ENCODE assay signal across 20 cellular contexts in genomic region chr2:216285641-216286156, GRCh38.
DNase-seq lines count a peak whose midpoint lies in the region; TF ChIP-seq lines count a peak whose summit lies in the region.
"Had no signal": no experiment of that assay in that cellular context is flagged by ENCODE, and none has a peak within 500 bp of the region (broad histone marks: within the 10 kb centered on the region; RNA-seq: fewer than 3 reads in every experiment).

No MANE protein-coding gene starts in this region.

- H3K4me3 Mint-ChIP-seq in endothelial cell (ENCODE audit: unreplicated experiment): peak overlapping the region; percentile 14

- H3K27ac Mint-ChIP-seq in endothelial cell (ENCODE audit: unreplicated experiment): no peak overlapping the region

- H3K4me2 ChIP-seq in OCI-LY3 (ENCODE audit: low read length): peak overlapping the region; percentile 93
- H3K4me2 ChIP-seq: hepatocyte had no signal

- peaks cover 36% of the 10 kb centered on the region for H3K4me1 Mint-ChIP-seq in endothelial cell (ENCODE audit: unreplicated experiment)

- H3K9ac ChIP-seq in OCI-LY3 (ENCODE audit: low read length): no peak overlapping the region

- no peak overlapping the region for H2AFZ ChIP-seq in OCI-LY3 (ENCODE audit: low read depth, low read length)
- H2AFZ ChIP-seq: hepatocyte had no signal

- no peaks in the 10 kb centered on the region for H4K20me1 ChIP-seq in OCI-LY3 (ENCODE audit: insufficient read depth, low read length)

- no peaks in the 10 kb centered on the region for H3K9me3 Mint-ChIP-seq in endothelial cell (ENCODE audit: unreplicated experiment)

- no peak for TF ChIP-seq CTCF in OCI-LY3 (IDR thresholded peaks at IDR 0.05; ENCODE audit: low read depth, low read length)
- no peak for TF ChIP-seq CTCF in endothelial cell (IDR thresholded peaks at IDR 0.05; ENCODE audit: unreplicated experiment)

- H3K4me3 ChIP-seq in OCI-LY3 (ENCODE audit: low read length): 0 out of 2 replicates have a peak overlapping the region, but pooled peaks have one; percentile 73
- H3K4me3 ChIP-seq in H7 (ENCODE audit: insufficient read depth, low read depth, low read length): no peak overlapping the region
- H3K4me3 ChIP-seq: hepatocyte, lower lobe of right lung had no signal

- peak overlapping the region; percentile 76 for H3K27ac ChIP-seq in OCI-LY3 (ENCODE audit: low read length)
- H3K27ac ChIP-seq: hepatocyte, lower lobe of right lung had no signal

- DNase-seq in NCI-H345 (lab: John Stamatoyannopoulos, UW) (peak; percentile 14), NCI-H345 treated with DMSO at 0.1 percent for 48 hours (lab: John Stamatoyannopoulos, UW; ENCODE audit: unreplicated experiment) (no peak), endothelial cell (ENCODE audit: low spot score) (peak; percentile 18), retina (peak; percentile 25), H7 (no peak), occipital lobe (lab: John Stamatoyannopoulos, UW) (no peak)
- no peak for DNase-seq in activated CD4-positive, CD25-positive, alpha-beta regulatory T cell (lab: John Stamatoyannopoulos, UW)
- DNase-seq: 8988T; activated CD4-positive, alpha-beta T cell treated with anti-CD3 and anti-CD28 coated beads, Interleukin-2, amount 50 U/mL, for 4 hours; activated gamma-delta T cell; activated T-cell treated with anti-CD3 and anti-CD28 coated beads for 4 hours; AML-193; Caco-2; cortex of kidney; lower lobe of right lung; MM.1S; NCI-H1694; SW 1271 had no signal

- H3K79me2 ChIP-seq in OCI-LY3 (ENCODE audit: low read length): no peaks in the 10 kb centered on the region
- H3K79me2 ChIP-seq: hepatocyte had no signal

- H3K27me3 ChIP-seq in OCI-LY3 (ENCODE audit: low read depth, low read length): peaks cover 7% of the 10 kb centered on the region; the same call in 1 of the 2 replicates
- H3K27me3 ChIP-seq in H7 (ENCODE audit: control insufficient read depth, insufficient read depth, low read length): no peaks in the 10 kb centered on the region
- H3K27me3 ChIP-seq: hepatocyte had no signal

- peaks cover 5% of the 10 kb centered on the region for H3K27me3 Mint-ChIP-seq in endothelial cell (ENCODE audit: unreplicated experiment)

- H3K36me3 ChIP-seq in OCI-LY3 (replicated peaks; ENCODE audit: low read depth, low read length) (no peaks in the 10 kb centered on the region), H7 (replicated peaks; ENCODE audit: control insufficient read depth, insufficient read depth, low read length) (no peaks in the 10 kb centered on the region)
- H3K36me3 ChIP-seq: lower lobe of right lung had no signal

- H3K9me3 ChIP-seq in OCI-LY3 (ENCODE audit: insufficient read depth, low read length): no peaks in the 10 kb centered on the region
- H3K9me3 ChIP-seq: Caco-2, lower lobe of right lung had no signal

- no peaks in the 10 kb centered on the region for H3K36me3 Mint-ChIP-seq in endothelial cell (ENCODE audit: low read depth, unreplicated experiment)

- H3K4me1 ChIP-seq in OCI-LY3 (ENCODE audit: low read length): peaks cover 53% of the 10 kb centered on the region
- H3K4me1 ChIP-seq: Caco-2, lower lobe of right lung had no signal

Comparison
In these comparisons a context has a peak if more than half of its experiments do, and no peak if none do; other contexts are left out.
1. DNase-seq: peak in NCI-H345 (single experiment), endothelial cell (single experiment) and retina (single experiment); none in NCI-H345 treated with DMSO at 0.1 percent for 48 hours (single experiment), H7 (single experiment), occipital lobe (single experiment) and activated CD4-positive, CD25-positive, alpha-beta regulatory T cell (0 of 4).